In the genomic region with DNA sequence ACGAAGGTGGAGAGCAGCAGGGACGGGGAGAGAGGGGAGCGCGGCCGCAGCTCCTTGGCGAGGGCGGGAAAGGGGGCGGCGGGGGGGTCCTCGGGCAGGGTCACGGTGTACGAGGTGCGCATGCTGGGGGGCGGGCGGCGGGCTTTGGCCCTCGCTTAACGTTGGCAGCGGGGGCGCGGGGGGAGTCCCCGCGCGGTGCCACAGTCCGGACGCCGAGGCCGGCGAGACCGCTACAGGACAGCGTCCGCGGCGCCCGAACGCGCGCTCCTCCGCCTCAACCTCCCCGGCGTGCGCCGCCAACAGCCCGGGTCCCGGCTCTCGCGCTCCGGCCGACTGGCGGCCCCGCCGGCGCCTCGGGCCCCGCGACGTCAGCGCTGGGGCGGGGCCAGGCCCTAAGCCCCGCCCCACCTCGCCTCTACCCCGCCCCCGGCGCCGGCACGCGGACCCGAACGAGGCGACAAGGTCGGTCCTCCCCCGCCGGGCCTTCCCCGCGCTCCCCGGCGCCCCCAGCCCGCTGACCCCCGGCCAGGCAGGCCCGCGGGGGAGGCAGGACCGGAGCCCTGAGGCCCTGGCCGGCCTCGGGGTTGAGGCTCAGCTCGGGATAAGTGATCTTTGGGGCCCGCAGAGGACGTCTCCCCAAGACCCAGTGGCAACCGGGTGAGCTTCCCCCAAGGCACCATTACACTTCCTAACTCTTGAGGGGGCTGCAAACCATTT, we compare ENCODE assay signal across 2 cellular contexts.
TF ChIP-seq lines count a peak whose summit lies in the region.

No MANE protein-coding gene starts in this region.

TF ChIP-seq in HEK293T, 16 proteins besides CTCF, POLR2A, EP300 and RAD21:
- TF ChIP-seq L3MBTL2 (conservative IDR thresholded peaks at IDR 0.05) (peak; percentile 32; the same call in 1 of the 2 replicates), HDGF (IDR thresholded peaks at IDR 0.05; ENCODE audit: borderline replicate concordance) (no peak)

TF ChIP-seq in GM12878, 131 proteins besides CTCF, POLR2A, EP300 and RAD21:
- no peak for TF ChIP-seq MTA3 (IDR thresholded peaks at IDR 0.05; ENCODE audit: borderline replicate concordance, low read length)
- no peak for TF ChIP-seq HDAC2 (IDR thresholded peaks at IDR 0.05)
- TF ChIP-seq JUNB (IDR thresholded peaks at IDR 0.05): no peak
- no peak for TF ChIP-seq SUZ12 (IDR thresholded peaks at IDR 0.05; ENCODE audit: unreplicated experiment)
- TF ChIP-seq CREM (IDR thresholded peaks at IDR 0.05; ENCODE audit: low read depth): no peak
- no peak for TF ChIP-seq ZNF217 (IDR thresholded peaks at IDR 0.05)
- TF ChIP-seq MEF2A (IDR thresholded peaks at IDR 0.05; ENCODE audit: insufficient read depth, low read depth, low read length): no peak
TF ChIP-seq in GM12878: peak in this region for 0.
